In the genomic region with DNA sequence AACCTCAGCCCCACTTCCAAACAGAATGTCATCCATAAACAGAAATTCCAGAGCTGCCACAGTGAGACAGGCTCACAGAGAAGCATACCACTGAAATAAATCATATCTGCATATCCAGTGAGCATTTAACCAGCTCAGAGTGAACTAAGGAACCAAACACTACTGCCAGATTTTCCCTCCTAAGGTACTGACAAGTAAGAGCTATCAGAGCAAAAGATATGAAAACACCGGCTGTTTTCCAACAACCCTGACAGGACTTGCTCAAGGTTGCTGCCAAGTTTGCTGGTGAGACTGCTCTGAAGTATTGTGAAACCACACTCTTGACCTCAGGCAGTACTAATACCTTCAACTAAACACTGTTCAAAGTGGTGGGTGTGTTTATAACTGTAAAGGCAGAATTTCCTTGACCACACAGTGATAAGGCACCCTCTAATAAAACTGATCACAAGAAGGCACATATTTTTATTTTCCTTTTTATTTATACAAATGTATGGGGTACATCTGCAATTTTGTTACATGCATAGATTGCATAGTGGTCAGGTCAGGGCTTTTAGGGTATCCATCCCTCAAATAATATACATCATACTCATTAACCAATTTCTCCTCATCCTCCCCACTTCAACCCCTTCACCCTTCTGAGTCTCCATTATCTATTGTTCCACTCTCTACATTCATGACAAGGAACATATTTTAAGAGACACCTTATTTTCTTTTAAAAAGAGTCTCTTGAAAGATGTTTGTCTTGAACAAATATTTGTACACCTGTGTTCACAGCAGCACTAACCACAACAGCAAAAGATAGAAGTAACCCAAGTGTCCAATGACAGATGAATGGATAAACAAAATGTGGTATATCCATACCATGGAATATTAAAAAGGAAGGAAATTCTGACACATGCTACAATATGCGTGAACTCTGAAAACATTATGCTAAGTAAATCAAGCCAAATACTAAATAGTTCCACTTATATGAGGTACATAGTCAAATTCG, we compare ENCODE assay signal across 8 cellular contexts. TPM values are rescaled to one million over a fixed set of nuclear protein-coding genes. Genes with fewer than 3 reads are reported as not detected.
DNase-seq lines count a peak whose midpoint lies in the region; ATAC-seq and TF ChIP-seq lines count a peak whose summit lies in the region.

No MANE protein-coding gene starts in this region.

- H3K4me1 Mint-ChIP-seq in CD8-positive, alpha-beta memory T cell: peaks cover 64 to 89% (median 89%) of the 10 kb centered on the region in 3 donors

- peaks cover 59% of the 10 kb centered on the region for H3K4me1 ChIP-seq in CD8-positive, alpha-beta memory T cell (ENCODE audit: insufficient read depth, low read length)

- H3K27ac ChIP-seq in CD8-positive, alpha-beta memory T cell (ENCODE audit: low read depth, low read length): no peak overlapping the region

- no peak for DNase-seq in CD8-positive, alpha-beta memory T cell
- DNase-seq in SKM-1 treated with dmso at 0.1 percent for 144 hours (lab: John Stamatoyannopoulos, UW; ENCODE audit: unreplicated experiment): peak; percentile 52
- peak; percentile 98 for DNase-seq in fibroblast of pulmonary artery (ENCODE audit: low read depth)
- peak; percentile 95 for DNase-seq in renal cortical epithelial cell (ENCODE audit: low read depth)
- no peak for DNase-seq in C1 segment of cervical spinal cord (lab: John Stamatoyannopoulos, UW)
- DNase-seq in NCI-H2227 (lab: John Stamatoyannopoulos, UW; ENCODE audit: unreplicated experiment): no peak

- peak; percentile 37 for ATAC-seq in GM19324 (IDR thresholded peaks at IDR 0.05; ENCODE audit: low FRiP score, unreplicated experiment)
- peak; percentile 81 for ATAC-seq in HG03342 (IDR thresholded peaks at IDR 0.05; ENCODE audit: unreplicated experiment)

- H3K36me3 Mint-ChIP-seq in CD8-positive, alpha-beta memory T cell: peaks cover 0 to 2% (median 1%) of the 10 kb centered on the region in 3 donors

- no peak overlapping the region for H3K4me3 ChIP-seq in CD8-positive, alpha-beta memory T cell (ENCODE audit: low read length)
- H3K4me3 ChIP-seq in fibroblast of pulmonary artery (replicated peaks; ENCODE audit: low read depth, low read length): no peak overlapping the region

- TF ChIP-seq CTCF in fibroblast of pulmonary artery (IDR thresholded peaks at IDR 0.05; ENCODE audit: low read length, missing control alignments): no peak

- H3K9me3 ChIP-seq in CD8-positive, alpha-beta memory T cell (ENCODE audit: low read length): no peaks in the 10 kb centered on the region

- H3K36me3 ChIP-seq in CD8-positive, alpha-beta memory T cell (ENCODE audit: insufficient read depth, low read length): no peaks in the 10 kb centered on the region

- H3K27me3 ChIP-seq in CD8-positive, alpha-beta memory T cell (ENCODE audit: insufficient read depth, low read length, poor library complexity, severe bottlenecking): no peaks in the 10 kb centered on the region

- peak overlapping the region; percentile 59 to 90 (median 85) for H3K27ac Mint-ChIP-seq in CD8-positive, alpha-beta memory T cell

- H3K27me3 Mint-ChIP-seq in CD8-positive, alpha-beta memory T cell: no peaks in the 10 kb centered on the region

- H3K9me3 Mint-ChIP-seq in CD8-positive, alpha-beta memory T cell: no peaks in the 10 kb centered on the region

- CTCF ChIA-PET in CD8-positive, alpha-beta memory T cell (lab: Charles Lee): interaction anchor here (1.1 to 1.3 kb wide), 2 partner anchors 10 to 17 kb away, joined by 3 to 4 read pairs; no protein-coding TSS in a partner anchor

- POLR2A ChIA-PET in CD8-positive, alpha-beta memory T cell (lab: Charles Lee): interaction anchor here (0.6 to 2.7 kb wide), 4 partner anchors 8 to 19 kb away, joined by 3 to 8 read pairs (median 3); no protein-coding TSS in a partner anchor

- H3K4me3 Mint-ChIP-seq in CD8-positive, alpha-beta memory T cell: peak overlapping the region; percentile 46 to 86 (median 73)

RNA-seq across cellular contexts. Expression of a gene that starts 18.2 kb away (rescaled TPM):
- 10 to 100 TPM; 13.5 to 14.5 TPM for total RNA-seq in CD8-positive, alpha-beta memory T cell
- 11.3 TPM for polyA plus RNA-seq in CD8-positive, alpha-beta memory T cell
- 43.5 and 59.6 TPM in 2 replicates for total RNA-seq in renal cortical epithelial cell

Comparison
In these comparisons a context has a peak if more than half of its experiments do, and no peak if none do; other contexts are left out.
1. DNase-seq: peak in SKM-1 treated with dmso at 0.1 percent for 144 hours (single experiment), fibroblast of pulmonary artery (single experiment) and renal cortical epithelial cell (single experiment); none in CD8-positive, alpha-beta memory T cell (0 of 5), C1 segment of cervical spinal cord (0 of 14) and NCI-H2227 (single experiment).